8 cellular contexts compared by ENCODE assay signal in the genomic region with DNA sequence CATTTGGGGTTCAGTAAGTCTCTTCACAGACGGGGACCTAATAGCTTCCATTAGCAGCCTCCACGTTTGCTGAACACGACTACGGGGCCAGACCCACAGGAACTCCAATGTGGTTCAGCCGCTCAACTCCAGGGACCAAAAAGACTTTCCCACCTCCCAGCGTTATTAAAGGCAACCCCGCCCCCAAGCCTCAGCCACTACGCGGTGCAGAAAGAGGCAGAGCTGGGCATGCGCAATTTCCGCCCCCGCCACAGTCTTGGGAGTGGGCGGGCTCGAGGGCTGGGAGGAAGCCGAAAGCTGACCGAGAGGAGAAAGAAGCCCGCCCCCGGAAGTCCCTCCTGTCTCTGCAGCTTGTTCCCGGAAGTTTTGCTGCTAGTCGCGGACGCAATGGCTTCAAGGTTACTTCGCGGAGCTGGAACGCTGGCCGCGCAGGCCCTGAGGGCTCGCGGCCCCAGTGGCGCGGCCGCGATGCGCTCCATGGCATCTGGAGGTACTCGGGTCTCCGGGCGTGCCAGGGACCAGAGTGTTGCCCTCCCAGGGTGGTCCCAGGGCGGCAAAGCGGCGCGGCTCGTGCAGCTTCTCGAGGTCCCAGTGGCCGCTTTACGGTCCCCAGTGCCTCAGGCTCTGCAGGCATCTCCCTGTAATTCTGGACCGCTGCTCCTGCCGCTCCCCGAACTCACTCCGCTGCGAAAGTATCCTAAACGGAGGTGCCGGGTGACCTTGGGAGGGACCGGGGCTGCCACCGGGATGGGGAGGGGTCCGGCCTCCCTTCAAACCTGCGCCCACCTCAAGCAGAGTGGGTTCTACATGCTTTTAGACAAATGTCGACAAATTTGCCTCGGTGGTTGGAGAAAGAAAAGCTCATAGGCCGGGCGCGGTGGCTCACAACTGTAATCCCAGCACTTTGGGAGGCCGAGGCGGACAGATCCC. TPM values are rescaled to one million over a fixed set of nuclear protein-coding genes. Genes with fewer than 3 reads are reported as not detected.
A peak's percentile ranks its signal among the peaks of the same experiment; 100 is the strongest.
DNase-seq lines count a peak whose midpoint lies in the region; ATAC-seq lines count a peak whose summit lies in the region.

TSS of gene COX5B (plus strand) at position 363 of the 930 bp plus-strand sequence. CDS start at position 388, 25 bp downstream.

- H3K4me1 ChIP-seq in BLaER1, result peaks cover 21% of the 10 kb centered on the region

- H3K27me3 ChIP-seq in BLaER1, result no peaks in the 10 kb centered on the region

- no peaks in the 10 kb centered on the region; the same call in 1 of the 2 replicates for H4K20me1 ChIP-seq in BLaER1

- peak within 1 kb of the TSS; percentile 95 for H3K4me2 ChIP-seq in BLaER1

- peak within 1 kb of the TSS; percentile 91 for H3K27ac ChIP-seq in BLaER1

- H3K27ac Mint-ChIP-seq in activated CD4-positive, alpha-beta T cell treated with anti-CD3 and anti-CD28 coated beads, Interleukin-2, amount 10 ng/mL, durations not matched to agents 7 days and 5 days, result peak within 1 kb of the TSS; percentile 94

- H3K4me3 ChIP-seq in BLaER1, result peak within 1 kb of the TSS; percentile 90

- peaks cover 42% of the 10 kb centered on the region for H3K36me3 ChIP-seq in BLaER1

- peak within 1 kb of the TSS; percentile 95 for H3K9ac ChIP-seq in BLaER1

- CTCF ChIA-PET in activated CD4-positive, alpha-beta T cell treated with anti-CD3 and anti-CD28 coated beads, Interleukin-2, amount 10 ng/mL, durations not matched to agents 7 days and 5 days (lab: Charles Lee), result interaction anchor here (0.7 to 7.8 kb wide), 7 partner anchors 11 to 62 kb away, joined by 3 to 75 read pairs (median 5); partner anchors contain the start of gene ACTR1B

- DNase-seq in NCI-H69 (lab: John Stamatoyannopoulos, UW) (peak; percentile 96), cortex of kidney (lab: John Stamatoyannopoulos, UW) (peak; percentile 42), left kidney (ENCODE audit: low read depth, low spot score) (peak; percentile 100)
- DNase-seq in activated CD4-positive, alpha-beta T cell treated with anti-CD3 and anti-CD28 coated beads, Interleukin-2, amount 10 ng/mL, durations not matched to agents 7 days and 5 days, result peak; percentile 99
- peak; percentile 99 for DNase-seq in stimulated activated CD4-positive, alpha-beta T cell treated with anti-CD3 and anti-CD28 coated beads, Interleukin-2, amount 100 ng/mL, for 24 hours

- POLR2A ChIA-PET in activated CD4-positive, alpha-beta T cell treated with anti-CD3 and anti-CD28 coated beads, Interleukin-2, amount 10 ng/mL, durations not matched to agents 7 days and 5 days (lab: Charles Lee), result interaction anchor here (0.5 to 1.5 kb wide), 4 partner anchors 14 to 69 kb away, joined by 3 to 9 read pairs (median 6); partner anchors contain the start of gene ACTR1B

- no peaks in the 10 kb centered on the region for H3K9me3 Mint-ChIP-seq in activated CD4-positive, alpha-beta T cell treated with anti-CD3 and anti-CD28 coated beads, Interleukin-2, amount 10 ng/mL, durations not matched to agents 7 days and 5 days

- no peaks in the 10 kb centered on the region for H3K9me3 ChIP-seq in BLaER1

- peaks cover 26% of the 10 kb centered on the region for H3K36me3 Mint-ChIP-seq in activated CD4-positive, alpha-beta T cell treated with anti-CD3 and anti-CD28 coated beads, Interleukin-2, amount 10 ng/mL, durations not matched to agents 7 days and 5 days (ENCODE audit: low read depth)

- peaks cover 5% of the 10 kb centered on the region for H3K27me3 Mint-ChIP-seq in activated CD4-positive, alpha-beta T cell treated with anti-CD3 and anti-CD28 coated beads, Interleukin-2, amount 10 ng/mL, durations not matched to agents 7 days and 5 days

- peak within 1 kb of the TSS; percentile 82 for H3K4me3 Mint-ChIP-seq in activated CD4-positive, alpha-beta T cell treated with anti-CD3 and anti-CD28 coated beads, Interleukin-2, amount 10 ng/mL, durations not matched to agents 7 days and 5 days

- peak; percentile 95 for ATAC-seq in GM19328 (IDR thresholded peaks at IDR 0.05; ENCODE audit: unreplicated experiment)
- peak; percentile 95 for ATAC-seq in HG03520 (IDR thresholded peaks at IDR 0.05; ENCODE audit: unreplicated experiment)

- H3K4me1 Mint-ChIP-seq in activated CD4-positive, alpha-beta T cell treated with anti-CD3 and anti-CD28 coated beads, Interleukin-2, amount 10 ng/mL, durations not matched to agents 7 days and 5 days, result peaks cover 20% of the 10 kb centered on the region

RNA-seq across cellular contexts. Expression of gene COX5B, which starts in this region (rescaled TPM):
- 100 to 1,000 TPM; 183 to 196 TPM for total RNA-seq in activated CD4-positive, alpha-beta T cell treated with anti-CD3 and anti-CD28 coated beads, Interleukin-2, amount 10 ng/mL, durations not matched to agents 7 days and 5 days

Comparison
In these comparisons a context has a peak if more than half of its experiments do, and no peak if none do; other contexts are left out.
1. Peak in every context shown above with its lines: DNase-seq, ATAC-seq, H3K4me3 ChIP-seq and H3K27ac ChIP-seq.
2. DNase-seq: peak in every context shown above with its lines; median percentile 100 in left kidney; 99 in activated CD4-positive, alpha-beta T cell treated with anti-CD3 and anti-CD28 coated beads, Interleukin-2, amount 10 ng/mL, durations not matched to agents 7 days and 5 days; 99 in stimulated activated CD4-positive, alpha-beta T cell treated with anti-CD3 and anti-CD28 coated beads, Interleukin-2, amount 100 ng/mL, for 24 hours; 96 in NCI-H69; 42 in cortex of kidney.